Comparison of ENCODE assay signal across 1 cellular context in genomic region chr2:48120759-48121242, GRCh38.
TF ChIP-seq lines count a peak whose summit lies in the region.

No MANE protein-coding gene starts in this region.

TF ChIP-seq in HepG2, 621 proteins besides CTCF, POLR2A, EP300 and RAD21 (continued from another document):
- TF ChIP-seq ZXDC (CRISPR knock-in tag; IDR thresholded peaks at IDR 0.05) = no peak
- TF ChIP-seq THAP8 (CRISPR knock-in tag; IDR thresholded peaks at IDR 0.05; ENCODE audit: borderline replicate concordance) = no peak
- no peak for TF ChIP-seq NR1H2 (CRISPR knock-in tag; IDR thresholded peaks at IDR 0.05; ENCODE audit: borderline replicate concordance, low read depth)
- no peak for TF ChIP-seq MAZ (IDR thresholded peaks at IDR 0.05; ENCODE audit: borderline replicate concordance, low read depth, low read length)
- no peak for TF ChIP-seq MAZ (CRISPR knock-in tag; IDR thresholded peaks at IDR 0.05; ENCODE audit: low read depth)
- TF ChIP-seq HOXA5 (CRISPR knock-in tag; IDR thresholded peaks at IDR 0.05) = no peak
- no peak for TF ChIP-seq PHB2 (IDR thresholded peaks at IDR 0.05; ENCODE audit: partially characterized antibody)
- 0 out of 2 replicates have a peak, but pooled peaks have one; percentile 13 for TF ChIP-seq SAP130 (CRISPR knock-in tag; IDR thresholded peaks at IDR 0.05; ENCODE audit: low read depth)
- peak; percentile 57; the same call in 1 of the 2 replicates for TF ChIP-seq CEBPG (CRISPR knock-in tag; IDR thresholded peaks at IDR 0.05)
- TF ChIP-seq ZNF451 (CRISPR knock-in tag; IDR thresholded peaks at IDR 0.05) = no peak
- peak; percentile 64; the same call in 1 of the 2 replicates for TF ChIP-seq NFE2L2 (IDR thresholded peaks at IDR 0.05; ENCODE audit: low read length)
- TF ChIP-seq ARNT2 (CRISPR knock-in tag; IDR thresholded peaks at IDR 0.05; ENCODE audit: low read depth) = no peak
- no peak for TF ChIP-seq AGO2 (optimal IDR thresholded peaks at IDR 0.05; ENCODE audit: low read depth, low read length)
- TF ChIP-seq SOX13 (IDR thresholded peaks at IDR 0.05) = no peak
- TF ChIP-seq SOX13 (CRISPR knock-in tag; conservative IDR thresholded peaks at IDR 0.05 in 1 of 2, IDR thresholded peaks at IDR 0.05 in 1 of 2) = 0 out of 4 replicates have a peak, but pooled peaks of 1 of the 2 experiments have one; percentile 7
- no peak for TF ChIP-seq TBP (CRISPR knock-in tag; IDR thresholded peaks at IDR 0.05)
- TF ChIP-seq MAFK (conservative IDR thresholded peaks at IDR 0.05 in 1 of 2, IDR thresholded peaks at IDR 0.05 in 1 of 2; ENCODE audit: low read length in 2 of 2) = peak; percentile 76 to 80
- TF ChIP-seq ZNF264 (CRISPR knock-in tag; IDR thresholded peaks at IDR 0.05) = no peak
- no peak for TF ChIP-seq ZBTB10 (CRISPR knock-in tag; IDR thresholded peaks at IDR 0.05; ENCODE audit: borderline replicate concordance)
- TF ChIP-seq ZNF3 (CRISPR knock-in tag; IDR thresholded peaks at IDR 0.05) = 0 out of 2 replicates have a peak, but pooled peaks have one; percentile 21
- no peak for TF ChIP-seq ZNF205 (CRISPR knock-in tag; IDR thresholded peaks at IDR 0.05)
- TF ChIP-seq MAFF (IDR thresholded peaks at IDR 0.05; ENCODE audit: low read depth, low read length) = peak; percentile 78
- TF ChIP-seq ZNF644 (CRISPR knock-in tag; IDR thresholded peaks at IDR 0.05; ENCODE audit: low read depth) = peak; percentile 65; the same call in 1 of the 2 replicates
- TF ChIP-seq CEBPB (IDR thresholded peaks at IDR 0.05; ENCODE audit: borderline replicate concordance, low read depth, low read length) = peak; percentile 85
